ENCODE assay signal across 8 cellular contexts in genomic region chr12:103632554-103633216, GRCh38. TPM values are rescaled to one million over a fixed set of nuclear protein-coding genes. Genes with fewer than 3 reads are reported as not detected.
DNase-seq lines count a peak whose midpoint lies in the region; ATAC-seq and TF ChIP-seq lines count a peak whose summit lies in the region.

No MANE protein-coding gene starts in this region.

- H3K4me1 Mint-ChIP-seq in naive thymus-derived CD4-positive, alpha-beta T cell = peaks cover 0 to 2% (median 0%) of the 10 kb centered on the region in 7 donors

- H3K27me3 ChIP-seq in naive thymus-derived CD4-positive, alpha-beta T cell (ENCODE audit: control insufficient read depth in 2 of 2, insufficient read depth in 2 of 2, low read length in 2 of 2) = no peaks in the 10 kb centered on the region

- peaks cover 0 to 5% (median 0%) of the 10 kb centered on the region in 5 donors for H3K36me3 Mint-ChIP-seq in naive thymus-derived CD4-positive, alpha-beta T cell

- no peak overlapping the region for H3K4me3 ChIP-seq in naive thymus-derived CD4-positive, alpha-beta T cell (ENCODE audit: low read length)

- intact Hi-C loops in naive thymus-derived CD4-positive, alpha-beta T cell (cut with micrococcal nuclease) = loop anchor here in 1 of 2 donors (1.0 kb wide), 1 partner anchor 57 kb away; no protein-coding TSS in a partner anchor

- DNase-seq in activated naive CD4-positive, alpha-beta T cell treated with Interleukin-2 at 50 U/mL for 16 hours = peak; percentile 28
- no peak for DNase-seq in activated naive CD4-positive, alpha-beta T cell treated with anti-CD3 and anti-CD28 coated beads, Interleukin-2, amount 50 U/mL, for 16 hours
- DNase-seq in HEK293T (ENCODE audit: extremely low spot score) (peak; percentile 89), NCI-H1048 (lab: John Stamatoyannopoulos, UW) (peak; percentile 34), T1000 (lab: John Stamatoyannopoulos, UW) (peak; percentile 1), ecto neural progenitor cell (ENCODE audit: low spot score) (peak; percentile 94), OCI-M2 (lab: John Stamatoyannopoulos, UW; ENCODE audit: unreplicated experiment) (no peak)
- peak in 4 of 9 donors; percentile 3 to 75 (median 13) for DNase-seq in naive thymus-derived CD4-positive, alpha-beta T cell

- H3K27me3 Mint-ChIP-seq in naive thymus-derived CD4-positive, alpha-beta T cell = peaks cover 0 to 10% (median 0%) of the 10 kb centered on the region in 5 donors

- peaks cover 0 to 7% (median 0%) of the 10 kb centered on the region in 3 experiments for H3K9me3 ChIP-seq in naive thymus-derived CD4-positive, alpha-beta T cell (ENCODE audit: control insufficient read depth in 2 of 3, low read length in 3 of 3)

- H3K36me3 ChIP-seq in naive thymus-derived CD4-positive, alpha-beta T cell (ENCODE audit: control insufficient read depth in 2 of 3, insufficient read depth in 3 of 3, low read length in 3 of 3) = no peaks in the 10 kb centered on the region

- peaks cover 0 to 13% (median 9%) of the 10 kb centered on the region in 11 donors for H3K9me3 Mint-ChIP-seq in naive thymus-derived CD4-positive, alpha-beta T cell

- H3K4me1 ChIP-seq in naive thymus-derived CD4-positive, alpha-beta T cell (ENCODE audit: control insufficient read depth in 2 of 2, insufficient read depth in 2 of 2, low read length in 2 of 2) = no peaks in the 10 kb centered on the region

- H3K27ac Mint-ChIP-seq in naive thymus-derived CD4-positive, alpha-beta T cell = no peak overlapping the region

- ATAC-seq in naive thymus-derived CD4-positive, alpha-beta T cell = peak; percentile 45

- no peak overlapping the region for H3K27ac ChIP-seq in naive thymus-derived CD4-positive, alpha-beta T cell (ENCODE audit: low read depth, low read length)

- CTCF ChIA-PET in HEK293T (lab: Yijun Ruan, JAX) = interaction anchor here (0.6 to 2.1 kb wide), 12 partner anchors 9 to 1825 kb away, joined by 3 to 21 read pairs (median 5); no protein-coding TSS in a partner anchor
- CTCF ChIA-PET in naive thymus-derived CD4-positive, alpha-beta T cell (lab: Charles Lee) = interaction anchor here (0.7 kb wide), 1 partner anchor 33 kb away, joined by 3 read pairs; no protein-coding TSS in a partner anchor

- H3K4me3 Mint-ChIP-seq in naive thymus-derived CD4-positive, alpha-beta T cell = no peak overlapping the region

- POLR2A ChIA-PET in HEK293T (lab: Yijun Ruan, JAX) = no interaction called here
- POLR2A ChIA-PET in naive thymus-derived CD4-positive, alpha-beta T cell (lab: Charles Lee) = no interaction called here

TF ChIP-seq in HEK293T, 16 proteins besides CTCF, POLR2A, EP300 and RAD21:
- no peak for TF ChIP-seq NFRKB (IDR thresholded peaks at IDR 0.05)
- no peak for TF ChIP-seq HDGF (IDR thresholded peaks at IDR 0.05; ENCODE audit: borderline replicate concordance)
- TF ChIP-seq CTBP1 (IDR thresholded peaks at IDR 0.05; ENCODE audit: borderline replicate concordance) = no peak
- no peak for TF ChIP-seq ARNT (IDR thresholded peaks at IDR 0.05)
- TF ChIP-seq SP1 (IDR thresholded peaks at IDR 0.05) = no peak
- no peak for TF ChIP-seq FOXK2 (IDR thresholded peaks at IDR 0.05)
- TF ChIP-seq L3MBTL2 (conservative IDR thresholded peaks at IDR 0.05) = no peak

RNA-seq across cellular contexts. Expression of gene STAB2, which starts 45.6 kb away (rescaled TPM):
- total RNA-seq in naive thymus-derived CD4-positive, alpha-beta T cell = not detected
- not detected for polyA plus RNA-seq in naive thymus-derived CD4-positive, alpha-beta T cell

Comparison
In these comparisons a context has a peak if more than half of its experiments do, and no peak if none do; other contexts are left out.
1. DNase-seq: peak in activated naive CD4-positive, alpha-beta T cell treated with Interleukin-2 at 50 U/mL for 16 hours (single experiment), HEK293T (single experiment), NCI-H1048 (single experiment), T1000 (single experiment) and ecto neural progenitor cell (single experiment); none in activated naive CD4-positive, alpha-beta T cell treated with anti-CD3 and anti-CD28 coated beads, Interleukin-2, amount 50 U/mL, for 16 hours (single experiment) and OCI-M2 (single experiment).